Comparison of ENCODE assay signal across 9 cellular contexts in the genomic region with DNA sequence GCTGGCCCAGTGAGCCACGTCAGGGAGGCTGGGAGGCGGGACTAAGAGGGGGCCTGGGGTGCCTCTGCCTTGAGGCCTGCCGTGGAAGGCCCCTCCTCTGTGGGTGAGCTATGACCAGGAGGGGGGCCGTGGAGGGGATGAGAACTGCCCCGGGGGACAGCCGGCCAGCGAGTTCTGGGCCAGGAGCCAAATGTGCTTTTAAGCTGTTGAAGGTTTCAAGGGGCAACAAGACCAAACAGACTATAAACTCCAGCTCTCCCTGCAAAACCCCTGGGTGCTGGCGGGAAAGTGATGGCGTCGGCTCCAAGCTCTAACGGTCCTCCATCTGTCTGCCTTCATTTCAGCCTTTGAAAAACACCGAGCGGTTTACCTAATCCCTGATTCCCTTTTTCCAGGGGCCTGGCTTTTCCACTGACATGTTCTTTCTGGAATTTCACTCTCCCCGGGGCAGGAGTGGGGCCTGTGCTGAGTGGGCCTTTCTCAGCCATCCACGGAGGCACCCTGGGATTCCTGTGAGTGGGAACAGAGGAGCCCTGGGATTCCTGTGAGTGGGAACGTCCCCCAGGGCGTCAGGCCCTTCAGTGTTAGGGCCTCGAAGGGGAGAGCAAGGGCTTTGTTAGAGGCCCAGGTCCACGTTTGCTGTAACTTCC.
DNase-seq lines count a peak whose midpoint lies in the region; FAIRE-seq and TF ChIP-seq lines count a peak whose summit lies in the region.
"Had no signal": no experiment of that assay in that cellular context is flagged by ENCODE, and none has a peak within 500 bp of the region (broad histone marks: within the 10 kb centered on the region; RNA-seq: fewer than 3 reads in every experiment).

No MANE protein-coding gene starts in this region.

- TF ChIP-seq POLR2A in prostate gland (IDR thresholded peaks at IDR 0.05) (no peak), H54 (IDR thresholded peaks at IDR 0.05; ENCODE audit: low read depth, low read length) (no peak)

- no peaks in the 10 kb centered on the region for H3K36me3 ChIP-seq in prostate gland

- 14% methylated on average over 15 of the region's 19 CpGs for WGBS in prostate gland

- no peak overlapping the region for H3K4me3 ChIP-seq in prostate gland

- peak overlapping the region; percentile 60 to 67 for H3K27ac ChIP-seq in prostate gland

- no peak for TF ChIP-seq CTCF in prostate gland (IDR thresholded peaks at IDR 0.05)

- peaks cover 4% of the 10 kb centered on the region for H3K27me3 ChIP-seq in prostate gland (replicated peaks; ENCODE audit: insufficient read depth)

- peaks cover 12% of the 10 kb centered on the region for H3K4me1 ChIP-seq in prostate gland (replicated peaks)

- no peak for FAIRE-seq in H54 (lab: Jason Lieb, UNC)

- intact Hi-C loops in prostate gland (cut with DNase I): loop anchor here (2.0 to 10.0 kb wide), 2 partner anchors 26 to 62 kb away; partner anchors contain the start of gene COL5A1

- H3K9me3 ChIP-seq in prostate gland: no peaks in the 10 kb centered on the region

- DNase-seq in DMS153 treated with DMSO at 0.1 percent for 48 hours (lab: John Stamatoyannopoulos, UW; ENCODE audit: unreplicated experiment) (peak; percentile 93), NCI-H748 treated with DMSO at 0.1 percent for 48 hours (lab: John Stamatoyannopoulos, UW) (peak; percentile 5), fibroblast of the conjunctiva (ENCODE audit: low read depth) (peak; percentile 90), prostate gland (ENCODE audit: low spot score) (peak; percentile 47), NCI-H1048 (lab: John Stamatoyannopoulos, UW) (no peak), H54 (ENCODE audit: insufficient read length, low spot score) (no peak), HPDE6-E6E7 (ENCODE audit: extremely low spot score) (no peak), foreskin melanocyte (no peak)
- DNase-seq: activated B cell treated with CpG ODN at 0.5 μM for 24 hours had no signal

Comparison
In these comparisons a context has a peak if more than half of its experiments do, and no peak if none do; other contexts are left out.
1. DNase-seq: peak in DMS153 treated with DMSO at 0.1 percent for 48 hours (single experiment), NCI-H748 treated with DMSO at 0.1 percent for 48 hours (single experiment), fibroblast of the conjunctiva (single experiment) and prostate gland (single experiment); none in NCI-H1048 (single experiment), H54 (single experiment), HPDE6-E6E7 (single experiment) and foreskin melanocyte (single experiment).